Comparison of ENCODE assay signal across 8 cellular contexts in the genomic region with DNA sequence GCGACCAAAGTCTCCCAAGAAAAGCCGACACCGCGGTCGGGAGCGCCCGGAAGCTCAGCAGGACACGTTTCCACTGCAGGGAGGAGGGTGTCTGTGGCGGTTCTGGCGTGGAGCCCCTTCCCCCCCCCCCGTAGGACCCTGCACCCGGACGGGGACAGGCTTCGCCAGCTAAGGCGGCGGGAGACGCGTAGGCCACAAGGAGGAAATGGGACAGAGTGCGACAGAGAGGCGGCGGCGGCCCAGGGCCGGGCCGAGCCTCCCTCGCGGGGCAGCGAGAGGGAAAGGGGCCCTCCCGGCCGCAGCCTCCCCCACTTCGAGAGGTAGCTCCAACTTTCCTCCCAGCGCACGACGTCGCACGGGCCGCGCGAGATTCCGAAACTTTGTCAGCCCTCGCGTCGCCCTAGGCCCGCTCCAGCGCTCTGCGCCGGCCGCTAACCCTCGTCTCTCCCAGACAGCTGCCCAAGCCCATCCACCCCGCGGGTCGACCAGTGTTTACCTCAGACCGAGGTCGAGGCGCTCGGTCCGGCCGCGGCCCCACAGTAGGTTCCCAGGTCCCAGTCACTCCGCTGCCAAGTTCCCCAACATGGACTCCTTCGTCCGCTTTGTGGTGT. TPM values are rescaled to one million over a fixed set of nuclear protein-coding genes. Genes with fewer than 3 reads are reported as not detected.
DNase-seq lines count a peak whose midpoint lies in the region; ATAC-seq lines count a peak whose summit lies in the region.

No MANE protein-coding gene starts in this region.

- peak overlapping the region; percentile 96 to 99 for H3K9ac ChIP-seq in duodenal mucosa (ENCODE audit: low read depth in 1 of 2, low read length in 2 of 2)
- H3K9ac ChIP-seq in mesendoderm (ENCODE audit: low read length) = peak overlapping the region; percentile 95

- H3K27ac Mint-ChIP-seq in activated CD4-positive, alpha-beta T cell treated with anti-CD3 and anti-CD28 coated beads, Interleukin-2, amount 10 ng/mL, durations not matched to agents 7 days and 5 days = peak overlapping the region; percentile 98

- H3K4me3 ChIP-seq in duodenal mucosa (ENCODE audit: low read depth in 1 of 2, low read length in 2 of 2) = peak overlapping the region; percentile 92 to 93
- H3K4me3 ChIP-seq in mesendoderm (ENCODE audit: low read length) = peak overlapping the region; percentile 96

- H3K23ac ChIP-seq in mesendoderm (ENCODE audit: low read length) = no peak overlapping the region

- POLR2A ChIA-PET in activated CD4-positive, alpha-beta T cell treated with anti-CD3 and anti-CD28 coated beads, Interleukin-2, amount 10 ng/mL, durations not matched to agents 7 days and 5 days (lab: Charles Lee) = interaction anchor here (0.6 kb wide), 1 partner anchor 65 kb away, joined by 3 read pairs; no protein-coding TSS in a partner anchor

- peak; percentile 35 for DNase-seq in DMS79 (lab: John Stamatoyannopoulos, UW)
- DNase-seq in DMS79 treated with DMSO at 0.1 percent for 48 hours (lab: John Stamatoyannopoulos, UW) = no peak
- peak; percentile 59 for DNase-seq in NCI-H128 (lab: John Stamatoyannopoulos, UW; ENCODE audit: unreplicated experiment)
- peak; percentile 51 for DNase-seq in activated CD4-positive, alpha-beta T cell treated with anti-CD3 and anti-CD28 coated beads, Interleukin-2, amount 10 ng/mL, durations not matched to agents 7 days and 5 days
- peak; percentile 68 for DNase-seq in mesendoderm
- DNase-seq in stimulated activated CD8-positive, alpha-beta memory T cell treated with anti-CD3 and anti-CD28 coated beads, Interleukin-15, amount 100 ng/mL, for 48 hours (ENCODE audit: low read depth in 2 of 2) = peak; percentile 40 to 42

- H3K4me1 ChIP-seq in duodenal mucosa (ENCODE audit: control insufficient read depth in 1 of 2, insufficient read depth in 2 of 2, low read length in 2 of 2) (peaks cover 16 to 40% of the 10 kb centered on the region in 2 donors), mesendoderm (ENCODE audit: control insufficient read depth, low read depth, low read length) (peaks cover 7% of the 10 kb centered on the region)

- H3K27me3 Mint-ChIP-seq in activated CD4-positive, alpha-beta T cell treated with anti-CD3 and anti-CD28 coated beads, Interleukin-2, amount 10 ng/mL, durations not matched to agents 7 days and 5 days = no peaks in the 10 kb centered on the region

- H3K27ac ChIP-seq in duodenal mucosa (ENCODE audit: low read depth, low read length) = peak overlapping the region; percentile 99
- H3K27ac ChIP-seq in mesendoderm (ENCODE audit: low read depth, low read length) = peak overlapping the region; percentile 92

- H4K5ac ChIP-seq in mesendoderm (ENCODE audit: low read length) = no peak overlapping the region

- H3K36me3 ChIP-seq in duodenal mucosa (ENCODE audit: control insufficient read depth in 1 of 2, insufficient read depth in 2 of 2, low read length in 2 of 2) (peaks cover 0 to 9% of the 10 kb centered on the region in 2 donors), mesendoderm (ENCODE audit: control insufficient read depth, insufficient read depth, low read length) (no peaks in the 10 kb centered on the region)

- CTCF ChIA-PET in activated CD4-positive, alpha-beta T cell treated with anti-CD3 and anti-CD28 coated beads, Interleukin-2, amount 10 ng/mL, durations not matched to agents 7 days and 5 days (lab: Charles Lee) = interaction anchor here (0.5 to 1.4 kb wide), 8 partner anchors 8 to 689 kb away, joined by 3 to 8 read pairs (median 4); no protein-coding TSS in a partner anchor

- no peaks in the 10 kb centered on the region for H3K27me3 ChIP-seq in duodenal mucosa (ENCODE audit: control insufficient read depth in 1 of 2, insufficient read depth in 2 of 2, low read length in 2 of 2)
- no peaks in the 10 kb centered on the region for H3K27me3 ChIP-seq in mesendoderm (ENCODE audit: insufficient read depth, low read length, poor library complexity)

- H4K8ac ChIP-seq in mesendoderm (ENCODE audit: low read depth, low read length) = no peak overlapping the region

- peak overlapping the region; percentile 27 for H3K4me2 ChIP-seq in mesendoderm (ENCODE audit: low read length)

- H3K36me3 Mint-ChIP-seq in activated CD4-positive, alpha-beta T cell treated with anti-CD3 and anti-CD28 coated beads, Interleukin-2, amount 10 ng/mL, durations not matched to agents 7 days and 5 days (ENCODE audit: low read depth) = peaks cover 34% of the 10 kb centered on the region

- H3K4me1 Mint-ChIP-seq in activated CD4-positive, alpha-beta T cell treated with anti-CD3 and anti-CD28 coated beads, Interleukin-2, amount 10 ng/mL, durations not matched to agents 7 days and 5 days = peaks cover 45% of the 10 kb centered on the region

- H3K9me3 Mint-ChIP-seq in activated CD4-positive, alpha-beta T cell treated with anti-CD3 and anti-CD28 coated beads, Interleukin-2, amount 10 ng/mL, durations not matched to agents 7 days and 5 days = peaks cover 5% of the 10 kb centered on the region

- peak overlapping the region; percentile 51 for H3K18ac ChIP-seq in mesendoderm (ENCODE audit: low read length)

- no peak overlapping the region for H2AK5ac ChIP-seq in mesendoderm (ENCODE audit: low read length)

- peaks cover 36% of the 10 kb centered on the region for H3K79me2 ChIP-seq in mesendoderm (ENCODE audit: control insufficient read depth, insufficient read depth, low read length)

- H2BK15ac ChIP-seq in mesendoderm (replicated peaks; ENCODE audit: low read depth) = no peak overlapping the region

- H3K4ac ChIP-seq in mesendoderm (ENCODE audit: low read depth, low read length) = no peak overlapping the region

- no peaks in the 10 kb centered on the region for H3K9me3 ChIP-seq in duodenal mucosa (ENCODE audit: control insufficient read depth in 1 of 2, low read length in 2 of 2)

- H3K56ac ChIP-seq in mesendoderm (ENCODE audit: low read length) = peak overlapping the region; percentile 97

- peak; percentile 17 for ATAC-seq in HG02623 (IDR thresholded peaks at IDR 0.05; ENCODE audit: unreplicated experiment)

- H3K4me3 Mint-ChIP-seq in activated CD4-positive, alpha-beta T cell treated with anti-CD3 and anti-CD28 coated beads, Interleukin-2, amount 10 ng/mL, durations not matched to agents 7 days and 5 days = peak overlapping the region; percentile 91

- H3K79me1 ChIP-seq in mesendoderm (ENCODE audit: low read length) = peaks cover 11% of the 10 kb centered on the region

- peak overlapping the region; percentile 72 for H2BK5ac ChIP-seq in mesendoderm (ENCODE audit: low read length)

- no CpG with 5 or more reads among the region's 61 CpGs for WGBS in mesendoderm (ENCODE audit: extremely low coverage, insufficient coverage, low lambda C conversion rate)

- no peak overlapping the region for H2BK120ac ChIP-seq in mesendoderm (ENCODE audit: low read depth, low read length)

RNA-seq across cellular contexts. Expression of gene SCAF11, which starts 0.4 kb away (rescaled TPM):
- total RNA-seq in activated CD4-positive, alpha-beta T cell treated with anti-CD3 and anti-CD28 coated beads, Interleukin-2, amount 10 ng/mL, durations not matched to agents 7 days and 5 days = 100 to 1,000 TPM; 134 to 140 TPM
- polyA plus RNA-seq in mesendoderm (2013, experiment 1 of 2) = 69.6 TPM
- 69.1 TPM for polyA plus RNA-seq in mesendoderm (2013, experiment 2 of 2)
